23 cellular contexts compared by ENCODE assay signal in genomic region chr5:13472834-13473233, GRCh38.
"Had no signal": no experiment of that assay in that cellular context is flagged by ENCODE, and none has a peak within 500 bp of the region (broad histone marks: within the 10 kb centered on the region; RNA-seq: fewer than 3 reads in every experiment).

No MANE protein-coding gene starts in this region.

- H3K4me2 ChIP-seq: hepatocyte had no signal

- FAIRE-seq: islet of Langerhans, keratinocyte, kidney had no signal

- H3K27me3 ChIP-seq: hepatocyte, left lung had no signal

- H3K27ac ChIP-seq: hepatocyte, left lung, left ventricle myocardium inferior, lower lobe of right lung had no signal

- DNase-seq: hippocampal formation; hypothalamus; immature natural killer cell; islet precursor cell; kidney; kidney glomerular epithelial cell; left cardiac atrium; left colon; left lung; left ventricle myocardium inferior; left ventricle myocardium superior; lower lobe of right lung; mammary epithelial cell; mesenchymal stem cell; mesendoderm; midbrain; mucosa of descending colon; naive B cell; naive thymus-derived CD4-positive, alpha-beta T cell had no signal

- H3K36me3 ChIP-seq: left lung, left ventricle myocardium inferior, lower lobe of right lung had no signal

- H3K9me3 ChIP-seq: left lung, left ventricle myocardium inferior, lower lobe of right lung, mucosa of descending colon had no signal

- H3K4me3 ChIP-seq: hepatocyte, left lung, left ventricle myocardium inferior, lower lobe of right lung, lung, mucosa of descending colon had no signal

- H2AFZ ChIP-seq: hepatocyte had no signal

- H3K79me2 ChIP-seq: hepatocyte had no signal

- H3K4me1 ChIP-seq: left lung, left ventricle myocardium inferior, lower lobe of right lung had no signal
